In the genomic region with DNA sequence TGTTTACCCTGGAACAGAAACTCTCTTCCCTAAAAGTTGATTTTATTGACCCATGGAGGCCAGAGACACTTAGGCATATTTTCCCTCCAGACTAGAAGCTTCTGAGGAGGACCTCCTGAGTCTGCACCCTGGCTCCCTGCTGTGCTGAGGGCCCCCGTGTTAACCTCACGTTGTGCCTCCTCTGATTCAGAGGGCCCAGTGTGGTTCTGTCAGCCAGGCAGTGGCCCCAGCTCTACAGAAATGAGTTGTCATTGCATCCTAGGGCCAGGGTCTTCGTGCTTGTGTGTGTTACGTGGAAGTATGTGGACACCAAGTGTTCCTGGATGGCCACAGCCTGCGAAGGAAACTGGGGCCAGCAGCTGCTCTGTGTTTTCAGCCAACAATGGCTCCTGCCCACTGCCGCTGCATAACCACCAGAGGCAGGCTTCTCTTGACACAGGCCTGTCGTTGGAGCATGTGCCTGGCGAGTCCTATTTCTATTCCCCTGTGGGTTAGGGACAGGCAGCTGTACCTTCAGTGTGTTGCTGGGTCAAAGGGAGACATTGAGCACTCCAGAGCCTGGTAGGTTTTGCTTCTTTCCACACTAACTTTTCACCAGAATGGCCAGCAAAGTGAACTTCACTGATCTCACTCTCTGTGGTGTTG, we compare ENCODE assay signal across 8 cellular contexts. TPM values are rescaled to one million over a fixed set of nuclear protein-coding genes. Genes with fewer than 3 reads are reported as not detected.
DNase-seq lines count a peak whose midpoint lies in the region; ATAC-seq lines count a peak whose summit lies in the region.

No MANE protein-coding gene starts in this region.

- DNase-seq in Ammon's horn (ENCODE audit: low spot score) (peak; percentile 66), occipital lobe (lab: John Stamatoyannopoulos, UW) (peak; percentile 64), HK-2 (ENCODE audit: unreplicated experiment) (no peak), HuH-7.5 (ENCODE audit: low spot score) (no peak)
- DNase-seq in activated CD4-positive, alpha-beta T cell treated with anti-CD3 and anti-CD28 coated beads for 48 hours: peak; percentile 80

- ATAC-seq in esophagus mucosa (peak; percentile 6), GM18520 (IDR thresholded peaks at IDR 0.05; ENCODE audit: unreplicated experiment) (no peak), HG03025 (IDR thresholded peaks at IDR 0.05; ENCODE audit: low FRiP score, unreplicated experiment) (no peak)

RNA-seq across cellular contexts. Expression of a gene that starts 44.5 kb away (rescaled TPM):
- 51.7 TPM for total RNA-seq in esophagus mucosa
- 11.9 TPM for total RNA-seq in occipital lobe

RNA-seq across cellular contexts. Expression of a gene that starts 56.3 kb away (rescaled TPM):
- total RNA-seq in esophagus mucosa: 5.0 TPM
- total RNA-seq in occipital lobe: 43.7 TPM

Comparison
In these comparisons a context has a peak if more than half of its experiments do, and no peak if none do; other contexts are left out.
1. DNase-seq: peak in Ammon's horn (single experiment), activated CD4-positive, alpha-beta T cell treated with anti-CD3 and anti-CD28 coated beads for 48 hours (single experiment) and occipital lobe (single experiment); none in HK-2 (single experiment) and HuH-7.5 (single experiment).